14 cellular contexts compared by ENCODE assay signal in the genomic region with DNA sequence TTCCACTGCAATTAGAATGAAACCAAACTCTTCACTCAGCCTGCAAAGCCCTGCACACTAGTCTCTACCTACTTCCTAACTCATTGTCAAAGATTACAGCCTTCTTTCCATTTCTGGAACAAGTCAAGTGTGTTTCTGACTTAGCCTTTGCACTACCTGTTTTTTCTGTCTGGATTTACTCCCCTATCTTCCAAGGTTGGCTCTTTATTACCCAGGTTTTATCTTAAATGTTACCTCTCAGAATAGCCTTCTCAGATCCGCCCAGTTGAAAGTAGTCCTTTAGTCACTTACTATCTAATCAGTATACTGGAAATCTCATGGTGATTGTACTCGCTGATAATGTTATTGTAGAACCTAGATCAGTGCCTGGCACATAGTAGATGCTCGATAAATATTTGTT. TPM values are rescaled to one million over a fixed set of nuclear protein-coding genes. Genes with fewer than 3 reads are reported as not detected.
A peak's percentile ranks its signal among the peaks of the same experiment; 100 is the strongest.
DNase-seq lines count a peak whose midpoint lies in the region; ATAC-seq, FAIRE-seq and TF ChIP-seq lines count a peak whose summit lies in the region.
"Had no signal": no experiment of that assay in that cellular context is flagged by ENCODE, and none has a peak within 500 bp of the region (broad histone marks: within the 10 kb centered on the region; RNA-seq: fewer than 3 reads in every experiment).

No MANE protein-coding gene starts in this region.

- H4K8ac ChIP-seq in IMR-90 (ENCODE audit: low read depth in 2 of 2, low read length in 2 of 2): 0 out of 4 replicates have a peak overlapping the region, but pooled peaks of 1 of the 2 experiments have one; percentile 37

- H4K20me1 ChIP-seq in IMR-90 (ENCODE audit: insufficient read depth, low read length): peaks cover 3% of the 10 kb centered on the region; the same call in 1 of the 2 replicates
- H4K20me1 ChIP-seq in K562 (replicated peaks; ENCODE audit: control insufficient read depth, insufficient read depth, low read length): 0 out of 2 replicates have a peak, but pooled peaks cover 4% of the 10 kb centered on the region
- H4K20me1 ChIP-seq: BLaER1 had no signal

- H2BK5ac ChIP-seq in IMR-90 (ENCODE audit: low read depth, low read length, poor library complexity, severe bottlenecking): peak overlapping the region; percentile 24

- H3K4me3 ChIP-seq in A549: no peak overlapping the region
- H3K4me3 ChIP-seq in IMR-90 (ENCODE audit: insufficient read depth, low read depth, low read length): no peak overlapping the region
- H3K4me3 ChIP-seq in K562: no peak overlapping the region
- no peak overlapping the region for H3K4me3 ChIP-seq in mucosa of descending colon
- H3K4me3 ChIP-seq: BLaER1 had no signal

- no peak; a peak in 1 of 6 replicates for ATAC-seq in A549
- ATAC-seq in IMR-90 (ENCODE audit: low read depth): no peak
- ATAC-seq in K562: no peak
- peak; percentile 65 for ATAC-seq in mucosa of descending colon

- H3K79me1 ChIP-seq in IMR-90 (ENCODE audit: low read depth in 1 of 2, low read length in 2 of 2): peaks cover 0 to 4% of the 10 kb centered on the region in 2 experiments; a peak in 1 of 4 replicates

- CTCF ChIA-PET in A549 (lab: Yijun Ruan, JAX) (interaction anchor here (1.7 to 2.0 kb wide), 2 partner anchors 8 to 68 kb away, joined by 4 read pairs; no protein-coding TSS in a partner anchor), IMR-90 (lab: Yijun Ruan, JAX) (interaction anchor here (1.2 to 1.4 kb wide), 2 partner anchors 34 to 68 kb away, joined by 3 to 4 read pairs; no protein-coding TSS in a partner anchor), K562 (lab: Yijun Ruan, JAX; ENCODE audit: low intra/inter-chr PET ratio) (no interaction called here)

- peaks cover 21% of the 10 kb centered on the region for H3K9me1 ChIP-seq in IMR-90 (ENCODE audit: insufficient read depth, low read length)
- no peaks in the 10 kb centered on the region for H3K9me1 ChIP-seq in K562 (ENCODE audit: control insufficient read depth, insufficient read depth, low read length)

- H4K91ac ChIP-seq in IMR-90 (ENCODE audit: insufficient read depth, low read depth, low read length): peak overlapping the region; percentile 20; the same call in 1 of the 2 replicates

- in situ Hi-C loops in IMR-90 (cut with MboI; ENCODE audit: low sequenced_read_pairs): no loop called here
- in situ Hi-C loops in K562 (cut with MboI): no loop called here
- in situ Hi-C loops in GM13976 (cut with MboI; ENCODE audit: low sequenced_read_pairs, unreplicated experiment): no loop called here

- TF ChIP-seq EP300 in A549 (IDR thresholded peaks at IDR 0.05): no peak
- no peak for TF ChIP-seq EP300 in K562 (IDR thresholded peaks at IDR 0.05; ENCODE audit: low read length)

- BruUV-seq in IMR-90 (replicated peaks; lab: Mats Ljungman, UMichigan) (no TSS peak), K562 (replicated peaks; lab: Mats Ljungman, UMichigan) (no TSS peak)

- H3K9me3 ChIP-seq in A549 (no peaks in the 10 kb centered on the region), IMR-90 (ENCODE audit: control insufficient read depth, insufficient read depth, low read length) (no peaks in the 10 kb centered on the region), K562 (replicated peaks; ENCODE audit: control insufficient read depth, insufficient read depth, low read depth, low read length) (no peaks in the 10 kb centered on the region), mucosa of descending colon (no peaks in the 10 kb centered on the region)
- H3K9me3 ChIP-seq: BLaER1, Caco-2 had no signal

- peak overlapping the region; percentile 60 for H3K4me2 ChIP-seq in A549
- H3K4me2 ChIP-seq in IMR-90 (ENCODE audit: low read depth, low read length): no peak overlapping the region; the same call in 1 of the 2 replicates
- no peak overlapping the region for H3K4me2 ChIP-seq in K562 (ENCODE audit: insufficient read depth, low read length)
- H3K4me2 ChIP-seq: BLaER1 had no signal

- peak overlapping the region; percentile 70; the same call in 1 of the 2 replicates for H4K5ac ChIP-seq in IMR-90 (ENCODE audit: low read depth, low read length)

- H2AFZ ChIP-seq in IMR-90 (replicated peaks; ENCODE audit: low read length, poor library complexity) (no peak overlapping the region), K562 (ENCODE audit: low read depth, low read length) (no peak overlapping the region)

- dilution Hi-C loops in IMR-90 (cut with HindIII; ENCODE audit: low sequenced_read_pairs, unreplicated experiment): no loop called here

- H3K27ac ChIP-seq in A549: peak overlapping the region; percentile 7 to 39; a peak in 5 of 6 replicates
- peak overlapping the region; percentile 17; the same call in 1 of the 2 replicates for H3K27ac ChIP-seq in IMR-90 (ENCODE audit: insufficient read depth, low read length)
- no peak overlapping the region for H3K27ac ChIP-seq in K562 (ENCODE audit: extremely low read depth, low read depth, low read length)
- H3K27ac ChIP-seq: BLaER1 had no signal

- intact Hi-C loops in IMR-90 (cut with micrococcal nuclease): no loop called here
- intact Hi-C loops in K562 (cut with micrococcal nuclease): no loop called here
- intact Hi-C loops in mucosa of descending colon (cut with DNase I, micrococcal nuclease): no loop called here

- peaks cover 34% of the 10 kb centered on the region for H3K4me1 ChIP-seq in A549
- peaks cover 34% of the 10 kb centered on the region for H3K4me1 ChIP-seq in IMR-90 (ENCODE audit: control insufficient read depth, insufficient read depth, low read length)
- peaks cover 7 to 28% of the 10 kb centered on the region in 2 experiments for H3K4me1 ChIP-seq in K562 (replicated peaks in 1 of 2; ENCODE audit: control insufficient read depth in 2 of 2, insufficient read depth in 2 of 2, low read length in 2 of 2)
- no peaks in the 10 kb centered on the region for H3K4me1 ChIP-seq in mucosa of descending colon (ENCODE audit: low read depth)
- H3K4me1 ChIP-seq: BLaER1 had no signal

- TF ChIP-seq RAD21 in A549 (conservative IDR thresholded peaks at IDR 0.05 in 1 of 2, IDR thresholded peaks at IDR 0.05 in 1 of 2): no peak
- no peak for TF ChIP-seq RAD21 in IMR-90 (IDR thresholded peaks at IDR 0.05; ENCODE audit: low read length)
- no peak for TF ChIP-seq RAD21 in K562 (CRISPR knock-in tag; conservative IDR thresholded peaks at IDR 0.05 in 1 of 2, IDR thresholded peaks at IDR 0.05 in 1 of 2)

- peak overlapping the region; percentile 21 for H3K23ac ChIP-seq in IMR-90 (ENCODE audit: low read depth, low read length)

- H2AK9ac ChIP-seq in IMR-90 (replicated peaks; ENCODE audit: low read depth, low read length, poor library complexity): no peak overlapping the region

- TF ChIP-seq CTCF in A549 (IDR thresholded peaks at IDR 0.05) (no peak), IMR-90 (conservative IDR thresholded peaks at IDR 0.05; ENCODE audit: low read depth, low read length) (no peak), K562 (IDR thresholded peaks at IDR 0.05 in 2 of 3, conservative IDR thresholded peaks at IDR 0.05 in 1 of 3; ENCODE audit: insufficient read depth in 2 of 3, low read depth in 1 of 3, low read length in 3 of 3) (no peak), mucosa of descending colon (IDR thresholded peaks at IDR 0.05) (no peak), GM13976 (IDR thresholded peaks at IDR 0.05; ENCODE audit: borderline replicate concordance, control extremely low read depth, extremely low read depth, insufficient read depth, missing control alignments) (no peak)

- FAIRE-seq in A549 (lab: Jason Lieb, UNC): no peak
- no peak for FAIRE-seq in K562 (lab: Jason Lieb, UNC)

- H3K36me3 ChIP-seq in IMR-90 (ENCODE audit: control insufficient read depth, insufficient read depth, low read length) (no peaks in the 10 kb centered on the region), K562 (ENCODE audit: control insufficient read depth, insufficient read depth, low read length) (peaks cover 3% of the 10 kb centered on the region; the same call in 1 of the 3 replicates), mucosa of descending colon (ENCODE audit: low read depth) (no peaks in the 10 kb centered on the region)

- no peak overlapping the region for H2BK15ac ChIP-seq in IMR-90 (ENCODE audit: low read depth, low read length)

- peak overlapping the region; percentile 12 for H3K4ac ChIP-seq in IMR-90 (ENCODE audit: low read depth, low read length)

- H2BK20ac ChIP-seq in IMR-90 (ENCODE audit: low read depth, low read length): peak overlapping the region; percentile 73; the same call in 1 of the 2 replicates

- no peak overlapping the region for H2AK5ac ChIP-seq in IMR-90 (ENCODE audit: low read depth, low read length)

- H3K27me3 ChIP-seq in IMR-90 (ENCODE audit: control insufficient read depth, insufficient read depth, low read length) (no peaks in the 10 kb centered on the region), K562 (ENCODE audit: control insufficient read depth in 2 of 2, insufficient read depth in 2 of 2, low read length in 2 of 2) (no peaks in the 10 kb centered on the region)
- H3K27me3 ChIP-seq: BLaER1 had no signal

- H3K9ac ChIP-seq in IMR-90 (ENCODE audit: low read depth, low read length) (no peak overlapping the region), K562 (ENCODE audit: insufficient read depth in 1 of 2, low read depth in 2 of 2, low read length in 2 of 2) (no peak overlapping the region)
- H3K9ac ChIP-seq: BLaER1 had no signal

- WGBS in A549 (ENCODE audit: missing lambda C conversion rate): 57% methylated on average over 3 of the region's 3 CpGs
- WGBS in IMR-90 (ENCODE audit: extremely low coverage in 2 of 2, insufficient read length in 1 of 2), 2 experiments: no CpG with 5 or more reads among the region's 3 CpGs
- 47% methylated on average over 3 of the region's 3 CpGs for WGBS in K562 (ENCODE audit: insufficient coverage, low coverage, missing lambda C conversion rate)

- H3K18ac ChIP-seq in IMR-90 (ENCODE audit: low read depth, low read length): peak overlapping the region; percentile 89; the same call in 1 of the 2 replicates

- H3K56ac ChIP-seq in IMR-90 (ENCODE audit: extremely low read depth, insufficient read depth, low read length): no peak overlapping the region

- peak overlapping the region; percentile 21 for H2BK120ac ChIP-seq in IMR-90 (ENCODE audit: low read depth, low read length)

- POLR2A ChIA-PET in A549 (lab: Yijun Ruan, JAX): no interaction called here
- POLR2A ChIA-PET in IMR-90 (lab: Charles Lee; ENCODE audit: unreplicated experiment): no interaction called here
- POLR2A ChIA-PET in K562 (lab: Yijun Ruan, JAX): interaction anchor here (1.2 kb wide), 2 partner anchors 8 to 14 kb away, joined by 3 to 4 read pairs; no protein-coding TSS in a partner anchor

- H3K79me2 ChIP-seq in K562 (ENCODE audit: control insufficient read depth, insufficient read depth, low read length): no peaks in the 10 kb centered on the region

- DNase-seq in A549 (ENCODE audit: low read depth in 1 of 2, low spot score in 1 of 2) (no peak), IMR-90 (no peak), K562 (ENCODE audit: extremely low read depth in 1 of 4, low spot score in 3 of 4) (no peak), mucosa of descending colon (no peak), amygdala (lab: John Stamatoyannopoulos, UW) (no peak), GM13976 (ENCODE audit: low spot score) (no peak), DMS53 (lab: John Stamatoyannopoulos, UW) (no peak), RKO (ENCODE audit: low spot score) (no peak)
- DNase-seq: Caco-2; CD8-positive, alpha-beta memory T cell; GF-D8; HFFc6; KBM-7 had no signal

- TF ChIP-seq POLR2A in A549 (IDR thresholded peaks at IDR 0.05; ENCODE audit: low read length) (no peak), IMR-90 (IDR thresholded peaks at IDR 0.05; ENCODE audit: low read depth, low read length) (no peak), K562 (conservative IDR thresholded peaks at IDR 0.05) (no peak)

- peak overlapping the region; percentile 72; the same call in 1 of the 2 replicates for H3K14ac ChIP-seq in IMR-90 (replicated peaks; ENCODE audit: low read depth, low read length)

RNA-seq across cellular contexts. Expression of gene TBPL1, which starts 42.7 kb away (rescaled TPM):
- polyA plus RNA-seq in A549 (2011; rRNA removed) (29.9 and 41.1 TPM in 2 replicates), A549 (2017; fragmentation: RNase III; extraction: RNeasy Plus Mini Kit Qiagen cat#74134 plus additional on column Dnase treatment) (22.4 to 24.7 TPM (median 24.7 TPM) in 3 replicates), IMR-90 (2012; rRNA removed) (32.5 and 34.0 TPM in 2 replicates), K562 (2011; rRNA removed) (97.4 and 152 TPM in 2 replicates), K562 (2014; fragmentation: Illumina TruSeq; extraction: Trizol) (99.2 and 119 TPM in 2 replicates), K562 (2014; fragmentation: Nextera tagmentation; extraction: Ambion mirVana) (100 to 1,000 TPM; 107 to 147 TPM), K562 (2014; rRNA removed) (105 and 172 TPM in 2 replicates)
- polyA plus RNA-seq in A549 (2012; cell fraction: cytosol; rRNA removed): 15.7 and 16.4 TPM in 2 replicates
- polyA plus RNA-seq in A549 (2012; cell fraction: nucleus; rRNA removed): 5.1 and 7.4 TPM in 2 replicates
- 5.8 and 9.0 TPM in 2 replicates for polyA minus RNA-seq in A549 (2011; rRNA and poly(A)+ RNA removed)
- total RNA-seq in IMR-90 (2012; rRNA removed) (25.6 and 38.3 TPM in 2 replicates), K562 (2014; rRNA removed) (78.1 and 103 TPM in 2 replicates), K562 (2014; rRNA removed; fragmentation: Illumina TruSeq; extraction: Trizol) (130 and 152 TPM in 2 replicates), K562 (2015; rRNA removed; fragmentation: Illumina TruSeq; extraction: Trizol) (93.9 and 100 TPM in 2 replicates), K562 (2021) (117 and 122 TPM in 2 replicates), mucosa of descending colon (10 to 100 TPM; 16.6 to 25.4 (median 23.3) TPM)
- polyA plus RNA-seq in IMR-90 (2012; cell fraction: cytosol; rRNA removed): 6.6 and 14.8 TPM in 2 replicates
- polyA plus RNA-seq in IMR-90 (2012; cell fraction: nucleus; rRNA removed; ENCODE audit: low replicate concordance): 7.1 and 25.3 TPM in 2 replicates
- total RNA-seq in K562 (2011; cell fraction: chromatin; rRNA removed; ENCODE audit: low replicate concordance): 34.2 and 47.0 TPM in 2 replicates
- total RNA-seq in K562 (2011; cell fraction: nucleolus; rRNA removed): 15.3 and 15.9 TPM in 2 replicates
- 30.6 and 43.0 TPM in 2 replicates for total RNA-seq in K562 (2011; cell fraction: nucleoplasm; rRNA removed)
- polyA plus RNA-seq in K562 (2011; cell fraction: cytosol; rRNA removed): 36.3 and 53.2 TPM in 2 replicates
- 72.5 and 93.1 TPM in 2 replicates for polyA plus RNA-seq in K562 (2011; cell fraction: nucleus; rRNA removed)
- 112 and 178 TPM in 2 replicates for polyA plus RNA-seq in K562 (2012)
- polyA minus RNA-seq in K562 (2011; rRNA and poly(A)+ RNA removed): 67.4 and 91.3 TPM in 2 replicates
- polyA minus RNA-seq in K562 (2011; cell fraction: cytosol; rRNA and poly(A)+ RNA removed): 29.2 and 63.0 TPM in 2 replicates
- 16.3 and 20.2 TPM in 2 replicates for polyA minus RNA-seq in K562 (2011; cell fraction: nucleus; rRNA and poly(A)+ RNA removed)

RNA-seq across cellular contexts. Expression of gene SLC2A12, which starts 56.7 kb away (rescaled TPM):
- 2.8 and 3.0 TPM in 2 replicates for polyA plus RNA-seq in A549 (2011; rRNA removed)
- 0.17 and 0.31 TPM in 2 replicates for polyA plus RNA-seq in A549 (2012; cell fraction: cytosol; rRNA removed)
- 0.14 and 0.27 TPM in 2 replicates for polyA plus RNA-seq in A549 (2012; cell fraction: nucleus; rRNA removed)
- polyA plus RNA-seq in A549 (2017; fragmentation: RNase III; extraction: RNeasy Plus Mini Kit Qiagen cat#74134 plus additional on column Dnase treatment): 0.45 to 0.87 TPM (median 0.65 TPM) in 3 replicates
- polyA minus RNA-seq in A549 (2011; rRNA and poly(A)+ RNA removed): 3.2 and 4.0 TPM in 2 replicates
- total RNA-seq in IMR-90 (2012; rRNA removed): 11.5 and 12.5 TPM in 2 replicates
- polyA plus RNA-seq in IMR-90 (2012; rRNA removed): 4.8 and 5.8 TPM in 2 replicates
- polyA plus RNA-seq in IMR-90 (2012; cell fraction: cytosol; rRNA removed): 1.6 and 2.4 TPM in 2 replicates
- polyA plus RNA-seq in IMR-90 (2012; cell fraction: nucleus; rRNA removed; ENCODE audit: low replicate concordance): 0.59 and 3.6 TPM in 2 replicates
- 3.6 TPM in 2 replicates for total RNA-seq in K562 (2011; cell fraction: chromatin; rRNA removed; ENCODE audit: low replicate concordance)
- 2.8 and 3.2 TPM in 2 replicates for total RNA-seq in K562 (2011; cell fraction: nucleolus; rRNA removed)
- 3.3 and 4.0 TPM in 2 replicates for total RNA-seq in K562 (2011; cell fraction: nucleoplasm; rRNA removed)
- 0.29 and 0.54 TPM in 2 replicates for total RNA-seq in K562 (2014; rRNA removed)
- 0.65 and 1.1 TPM in 2 replicates for total RNA-seq in K562 (2014; rRNA removed; fragmentation: Illumina TruSeq; extraction: Trizol)
- total RNA-seq in K562 (2015; rRNA removed; fragmentation: Illumina TruSeq; extraction: Trizol): 0.47 and 0.57 TPM in 2 replicates
- total RNA-seq in K562 (2021): 0.44 and 0.56 TPM in 2 replicates
- 0.35 and 2.7 TPM in 2 replicates for polyA plus RNA-seq in K562 (2011; rRNA removed)
- 0.16 and 0.81 TPM in 2 replicates for polyA plus RNA-seq in K562 (2011; cell fraction: cytosol; rRNA removed)
- 0.28 and 1.4 TPM in 2 replicates for polyA plus RNA-seq in K562 (2011; cell fraction: nucleus; rRNA removed)
- 0.59 and 0.66 TPM in 2 replicates for polyA plus RNA-seq in K562 (2012)
- 0.54 and 0.97 TPM in 2 replicates for polyA plus RNA-seq in K562 (2014; fragmentation: Illumina TruSeq; extraction: Trizol)
- under 1 TPM; 0.10 to 0.14 TPM for polyA plus RNA-seq in K562 (2014; fragmentation: Nextera tagmentation; extraction: Ambion mirVana)
- 0.42 and 0.58 TPM in 2 replicates for polyA plus RNA-seq in K562 (2014; rRNA removed)
- 0.54 and 3.7 TPM in 2 replicates for polyA minus RNA-seq in K562 (2011; rRNA and poly(A)+ RNA removed)
- 0.36 and 0.95 TPM in 2 replicates for polyA minus RNA-seq in K562 (2011; cell fraction: cytosol; rRNA and poly(A)+ RNA removed)
- polyA minus RNA-seq in K562 (2011; cell fraction: nucleus; rRNA and poly(A)+ RNA removed): 0.44 and 1.9 TPM in 2 replicates
- total RNA-seq in mucosa of descending colon: 1 to 10 TPM in 2 of 3 donors, under 1 TPM in 1; 0.46 to 2.0 (median 1.0) TPM
- total RNA-seq: Caco-2; CD8-positive, alpha-beta memory T cell had no signal
- polyA plus RNA-seq: CD8-positive, alpha-beta memory T cell had no signal
